Comparison of ENCODE assay signal across 9 cellular contexts in genomic region chr10:103676851-103677417, GRCh38.
DNase-seq lines count a peak whose midpoint lies in the region; ATAC-seq, FAIRE-seq and TF ChIP-seq lines count a peak whose summit lies in the region.
"Had no signal": no experiment of that assay in that cellular context is flagged by ENCODE, and none has a peak within 500 bp of the region (broad histone marks: within the 10 kb centered on the region; RNA-seq: fewer than 3 reads in every experiment).

No MANE protein-coding gene starts in this region.

- peak overlapping the region; percentile 31 for H3K4me3 Mint-ChIP-seq in T-helper 17 cell

- H3K36me3 Mint-ChIP-seq in T-helper 17 cell (ENCODE audit: low read depth) = no peaks in the 10 kb centered on the region

- BruUV-seq in PC-9 (replicated peaks; lab: Mats Ljungman, UMichigan) = no TSS peak

- ATAC-seq in T-helper 17 cell (no peak), pancreas (peak; percentile 20 to 57 (median 33)), GM21619 (IDR thresholded peaks at IDR 0.05; ENCODE audit: unreplicated experiment) (no peak)

- H4K20me1 ChIP-seq in PC-9 (ENCODE audit: insufficient read depth) = no peaks in the 10 kb centered on the region

- peak overlapping the region; percentile 97 for H3K27ac Mint-ChIP-seq in T-helper 17 cell

- CTCF ChIA-PET in PC-9 (lab: Charles Lee) = no interaction called here

- TF ChIP-seq CTCF in AG10803 (conservative IDR thresholded peaks at IDR 0.05; ENCODE audit: low read length) = no peak
- TF ChIP-seq CTCF in fibroblast of the aortic adventitia (IDR thresholded peaks at IDR 0.05; ENCODE audit: insufficient read depth, low read length) = no peak
- no peak for TF ChIP-seq CTCF in pancreas (IDR thresholded peaks at IDR 0.05)
- no peak for TF ChIP-seq CTCF in PC-9 (conservative IDR thresholded peaks at IDR 0.05)

- no peaks in the 10 kb centered on the region for H3K27me3 Mint-ChIP-seq in T-helper 17 cell

- H3K4me3 ChIP-seq in AG10803 (ENCODE audit: low read length) (peak overlapping the region; percentile 86), fibroblast of the aortic adventitia (ENCODE audit: low read depth, low read length) (peak overlapping the region; percentile 59), pancreas (no peak overlapping the region), PC-9 (no peak overlapping the region)

- H3K79me2 ChIP-seq in PC-9 (ENCODE audit: low read depth) = no peaks in the 10 kb centered on the region

- in situ Hi-C loops in KBM-7 (cut with MboI; ENCODE audit: low pct_unique_long_range_greater_than_20kb, low sequenced_read_pairs) = no loop called here

- no peak overlapping the region for H3K4me2 ChIP-seq in PC-9

- peaks cover 10% of the 10 kb centered on the region for H3K4me1 Mint-ChIP-seq in T-helper 17 cell

- H3K27ac ChIP-seq in pancreas (peak overlapping the region in 1 of 4 donors; percentile 33), PC-9 (no peak overlapping the region)

- DNase-seq in AG10803 (ENCODE audit: low read depth) (peak; percentile 98), T-helper 17 cell (no peak), fibroblast of the aortic adventitia (ENCODE audit: low read depth) (peak; percentile 95), pancreas (no peak), KBM-7 (no peak), NCI-H526 (lab: John Stamatoyannopoulos, UW) (no peak), PC-9 (no peak)
- DNase-seq: DND-41 had no signal

- WGBS in pancreas, 2 donors = 78 to 85% methylated on average over 16 of the region's 16 CpGs

- H3F3A ChIP-seq in PC-9 (ENCODE audit: insufficient read depth, low read depth) = no peaks in the 10 kb centered on the region

- H3K4me1 ChIP-seq in pancreas (no peaks in the 10 kb centered on the region), PC-9 (replicated peaks; ENCODE audit: insufficient read depth) (no peaks in the 10 kb centered on the region)

- no peak for FAIRE-seq in pancreas (lab: Jason Lieb, UNC)

- no peak overlapping the region for H2AFZ ChIP-seq in PC-9

- H3K36me3 ChIP-seq in pancreas (no peaks in the 10 kb centered on the region), PC-9 (ENCODE audit: low read depth) (no peaks in the 10 kb centered on the region)

- intact Hi-C loops in pancreas (cut with DNase I) = no loop called here
- intact Hi-C loops in PC-9 (cut with micrococcal nuclease; ENCODE audit: unreplicated experiment) = no loop called here

- H3K9me3 ChIP-seq in T-helper 17 cell (ENCODE audit: control insufficient read depth, low read length, poor library complexity, severe bottlenecking) (no peaks in the 10 kb centered on the region), pancreas (no peaks in the 10 kb centered on the region), PC-9 (ENCODE audit: insufficient read depth, low read depth) (no peaks in the 10 kb centered on the region)

- H3K9me2 ChIP-seq in PC-9 (ENCODE audit: insufficient read depth) = no peaks in the 10 kb centered on the region

- POLR2A ChIA-PET in PC-9 (lab: Charles Lee; ENCODE audit: unreplicated experiment) = no interaction called here

- H3K27me3 ChIP-seq in pancreas (no peaks in the 10 kb centered on the region), PC-9 (ENCODE audit: insufficient read depth, low read depth) (no peaks in the 10 kb centered on the region)

Comparison
In these comparisons a context has a peak if more than half of its experiments do, and no peak if none do; other contexts are left out.
1. DNase-seq: peak in AG10803 (single experiment) and fibroblast of the aortic adventitia (single experiment); none in T-helper 17 cell (0 of 3), pancreas (0 of 6), KBM-7 (single experiment), NCI-H526 (0 of 2) and PC-9 (0 of 2).
2. H3K4me3 ChIP-seq: peak in AG10803 (single experiment) and fibroblast of the aortic adventitia (single experiment); none in pancreas (0 of 4) and PC-9 (single experiment).
3. ATAC-seq: peak in pancreas (4 of 4); none in T-helper 17 cell (single experiment) and GM21619 (single experiment).